ENCODE assay signal across 15 cellular contexts in the genomic region with DNA sequence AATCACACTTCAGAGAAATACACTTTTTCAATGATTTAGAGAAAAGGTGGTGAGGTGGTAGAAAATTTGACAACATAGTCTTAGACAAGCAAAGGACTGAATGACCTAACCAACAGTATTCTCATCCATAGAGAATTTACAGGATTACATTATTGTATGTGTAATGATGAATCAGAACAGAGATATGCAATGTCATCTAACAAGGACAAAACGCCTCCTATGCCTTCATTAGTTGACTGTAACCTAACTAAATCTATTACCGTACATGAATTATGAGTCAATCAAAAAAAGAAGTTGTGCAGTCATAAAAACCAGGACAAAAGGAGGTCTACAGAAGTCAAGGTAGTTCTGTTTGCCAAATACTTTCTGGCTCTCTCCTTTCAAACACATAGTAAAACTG.
DNase-seq lines count a peak whose midpoint lies in the region; ATAC-seq and TF ChIP-seq lines count a peak whose summit lies in the region.
"Had no signal": no experiment of that assay in that cellular context is flagged by ENCODE, and none has a peak within 500 bp of the region (broad histone marks: within the 10 kb centered on the region; RNA-seq: fewer than 3 reads in every experiment).

No MANE protein-coding gene starts in this region.

- no peaks in the 10 kb centered on the region for H4K20me1 ChIP-seq in osteoblast (ENCODE audit: insufficient read depth, low read length)

- TF ChIP-seq CTCF in Panc1 (IDR thresholded peaks at IDR 0.05) (no peak), epithelial cell of esophagus (IDR thresholded peaks at IDR 0.05; ENCODE audit: insufficient read depth, low read depth, low read length, missing control alignments) (no peak), osteoblast (IDR thresholded peaks at IDR 0.05; ENCODE audit: extremely low read depth, low read depth, low read length) (no peak), GM20000 (IDR thresholded peaks at IDR 0.05; ENCODE audit: extremely low read depth, missing control alignments) (no peak), Caco-2 (IDR thresholded peaks at IDR 0.05; ENCODE audit: insufficient read depth in 1 of 2, low read depth in 1 of 2, low read length in 1 of 2, severe bottlenecking in 1 of 2, unreplicated experiment in 1 of 2) (no peak)

- no peaks in the 10 kb centered on the region for H3K9me3 Mint-ChIP-seq in Caco-2 (ENCODE audit: unreplicated experiment)

- DNase-seq in Daoy (ENCODE audit: low read depth) = peak; percentile 30
- DNase-seq in Panc1 (ENCODE audit: low read depth, low spot score) = peak; percentile 59
- peak; percentile 90 for DNase-seq in epithelial cell of esophagus (ENCODE audit: low read depth)
- DNase-seq in osteoblast (ENCODE audit: insufficient read length, low spot score, missing footprints) = peak; percentile 73
- no peak for DNase-seq in NCI-H1092 treated with DMSO at 0.1 percent for 48 hours (lab: John Stamatoyannopoulos, UW)
- DNase-seq in GM20000 (ENCODE audit: low spot score) = no peak
- DNase-seq in Caco-2 = no peak
- no peak for DNase-seq in activated CD8-positive, alpha-beta memory T cell treated with anti-CD3 and anti-CD28 coated beads, Interleukin-2, amount 50 U/mL, for 48 hours
- DNase-seq: activated CD8-positive, alpha-beta memory T cell treated with anti-CD3 and anti-CD28 coated beads for 24 hours; activated naive CD4-positive, alpha-beta T cell treated with Interleukin-2 at 50 U/mL for 16 hours; CD4-positive, CD25-positive, alpha-beta regulatory T cell; gastrocnemius medialis; immature natural killer cell; NCI-H82 had no signal

- H3K4me3 ChIP-seq in Panc1 (ENCODE audit: low read depth in 2 of 2, low read length in 2 of 2) = no peak overlapping the region
- no peak overlapping the region for H3K4me3 ChIP-seq in epithelial cell of esophagus (ENCODE audit: low read length)
- no peak overlapping the region for H3K4me3 ChIP-seq in osteoblast (ENCODE audit: insufficient read depth, low read length)
- H3K4me3 ChIP-seq in Caco-2 (ENCODE audit: low read depth, low read length) = no peak overlapping the region
- H3K4me3 ChIP-seq: gastrocnemius medialis had no signal

- H3K9me3 ChIP-seq in Panc1 (ENCODE audit: control insufficient read depth, insufficient read depth, low read depth, low read length) = no peaks in the 10 kb centered on the region
- no peaks in the 10 kb centered on the region for H3K9me3 ChIP-seq in osteoblast (ENCODE audit: low read depth, low read length)
- no peaks in the 10 kb centered on the region for H3K9me3 ChIP-seq in Caco-2
- H3K9me3 ChIP-seq: gastrocnemius medialis had no signal

- peak overlapping the region; percentile 28 for H3K4me2 ChIP-seq in osteoblast (ENCODE audit: insufficient read depth, low read length)

- intact Hi-C loops in Panc1 (cut with micrococcal nuclease; ENCODE audit: unreplicated experiment) = no loop called here
- intact Hi-C loops in Caco-2 (cut with micrococcal nuclease; ENCODE audit: unreplicated experiment) = no loop called here

- H3K4me1 ChIP-seq in Panc1 (ENCODE audit: control insufficient read depth, insufficient read depth, low read length) = no peaks in the 10 kb centered on the region
- H3K4me1 ChIP-seq in osteoblast (ENCODE audit: insufficient read depth, low read length) = peaks cover 6% of the 10 kb centered on the region
- H3K4me1 ChIP-seq in Caco-2 = peaks cover 11% of the 10 kb centered on the region
- H3K4me1 ChIP-seq: gastrocnemius medialis had no signal

- POLR2A ChIA-PET in Panc1 (lab: Charles Lee) (no interaction called here), Caco-2 (lab: Charles Lee) (no interaction called here)

- peaks cover 5% of the 10 kb centered on the region for H3K27me3 Mint-ChIP-seq in Caco-2 (ENCODE audit: insufficient read depth, unreplicated experiment)
- H3K27me3 Mint-ChIP-seq: IgD-negative memory B cell had no signal

- ATAC-seq in Panc1 = peak; percentile 84
- ATAC-seq: gastrocnemius medialis had no signal

- no peak overlapping the region for H3K27ac Mint-ChIP-seq in Caco-2 (ENCODE audit: unreplicated experiment)
- H3K27ac Mint-ChIP-seq: CD4-positive, CD25-positive, alpha-beta regulatory T cell; IgD-negative memory B cell; immature natural killer cell had no signal

- in situ Hi-C loops in Panc1 (cut with HindIII; ENCODE audit: low pct_unique_long_range_greater_than_20kb, low sequenced_read_pairs) = no loop called here

- H3K4me3 Mint-ChIP-seq in Caco-2 (ENCODE audit: unreplicated experiment) = no peak overlapping the region
- H3K4me3 Mint-ChIP-seq: CD4-positive, CD25-positive, alpha-beta regulatory T cell; IgD-negative memory B cell; immature natural killer cell had no signal

- BruUV-seq in Panc1 (replicated peaks; lab: Mats Ljungman, UMichigan) = no TSS peak
- no TSS peak for BruUV-seq in Caco-2 (replicated peaks; lab: Mats Ljungman, UMichigan)

- CTCF ChIA-PET in Panc1 (lab: Charles Lee) = no interaction called here
- CTCF ChIA-PET in Caco-2 (lab: Charles Lee) = no interaction called here

- H3K79me2 ChIP-seq in osteoblast (ENCODE audit: insufficient read depth, low read length) = no peaks in the 10 kb centered on the region

- H3K27ac ChIP-seq in Panc1 (ENCODE audit: low read length) (no peak overlapping the region), osteoblast (ENCODE audit: low read depth, low read length) (peak overlapping the region; percentile 50)
- H3K27ac ChIP-seq: gastrocnemius medialis had no signal

- H3K36me3 ChIP-seq in Panc1 (ENCODE audit: control insufficient read depth, insufficient read depth, low read length) (no peaks in the 10 kb centered on the region), osteoblast (ENCODE audit: insufficient read depth, low read length) (no peaks in the 10 kb centered on the region), Caco-2 (ENCODE audit: control insufficient read depth, insufficient read depth, low read length) (no peaks in the 10 kb centered on the region)
- H3K36me3 ChIP-seq: gastrocnemius medialis had no signal

- no peak overlapping the region for H2AFZ ChIP-seq in osteoblast (ENCODE audit: low read length)

- H3K4me1 Mint-ChIP-seq in Caco-2 (ENCODE audit: low read depth, unreplicated experiment) = peaks cover 15% of the 10 kb centered on the region
- H3K4me1 Mint-ChIP-seq: CD4-positive, CD25-positive, alpha-beta regulatory T cell; IgD-negative memory B cell; immature natural killer cell had no signal

- no peaks in the 10 kb centered on the region for H3K36me3 Mint-ChIP-seq in Caco-2 (ENCODE audit: insufficient read depth, unreplicated experiment)
- H3K36me3 Mint-ChIP-seq: CD4-positive, CD25-positive, alpha-beta regulatory T cell; IgD-negative memory B cell; immature natural killer cell had no signal

- H3K27me3 ChIP-seq in Panc1 (ENCODE audit: control insufficient read depth, insufficient read depth, low read length) (no peaks in the 10 kb centered on the region), osteoblast (ENCODE audit: insufficient read depth, low read length) (no peaks in the 10 kb centered on the region), Caco-2 (replicated peaks; ENCODE audit: control insufficient read depth, insufficient read depth, low read length) (no peaks in the 10 kb centered on the region)
- H3K27me3 ChIP-seq: gastrocnemius medialis had no signal

Comparison
In these comparisons a context has a peak if more than half of its experiments do, and no peak if none do; other contexts are left out.
1. DNase-seq: peak in Daoy (single experiment), Panc1 (single experiment), epithelial cell of esophagus (single experiment) and osteoblast (single experiment); none in NCI-H1092 treated with DMSO at 0.1 percent for 48 hours (single experiment), GM20000 (single experiment), Caco-2 (0 of 2) and activated CD8-positive, alpha-beta memory T cell treated with anti-CD3 and anti-CD28 coated beads, Interleukin-2, amount 50 U/mL, for 48 hours (single experiment).